ENCODE assay signal across 13 cellular contexts in the genomic region with DNA sequence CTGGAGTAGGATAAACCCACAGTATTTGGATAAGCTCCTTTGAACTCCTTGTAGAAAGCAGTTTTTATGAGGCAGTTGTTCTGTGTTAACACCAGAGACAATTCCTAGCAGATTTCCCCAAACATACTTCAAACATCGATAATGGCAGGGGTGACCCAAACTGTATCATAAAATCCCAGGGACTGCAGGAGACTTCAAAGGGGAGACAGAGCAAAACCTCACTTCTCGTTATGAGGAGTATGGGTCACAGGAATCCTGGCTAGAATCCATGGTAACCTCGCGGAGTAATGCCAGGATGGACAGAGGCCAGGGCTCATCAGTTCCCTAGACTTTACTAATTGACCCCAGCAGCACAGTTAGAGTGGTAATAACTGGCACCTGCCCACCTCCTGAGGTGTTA.
A peak's percentile ranks its signal among the peaks of the same experiment; 100 is the strongest.
DNase-seq lines count a peak whose midpoint lies in the region; ATAC-seq and TF ChIP-seq lines count a peak whose summit lies in the region.
"Had no signal": no experiment of that assay in that cellular context is flagged by ENCODE, and none has a peak within 500 bp of the region (broad histone marks: within the 10 kb centered on the region; RNA-seq: fewer than 3 reads in every experiment).

No MANE protein-coding gene starts in this region.

- no peak for DNase-seq in CD8-positive, alpha-beta memory T cell
- DNase-seq in natural killer cell: no peak
- DNase-seq in Peyer's patch: no peak
- DNase-seq in NCI-H510A (lab: John Stamatoyannopoulos, UW): no peak
- DNase-seq: activated gamma-delta T cell treated with Interleukin-2 at 50 U/mL for 16 hours; dorsolateral prefrontal cortex; left cardiac atrium; PC-3; stimulated activated CD4-positive, alpha-beta T cell treated with anti-CD3 and anti-CD28 coated beads, Interleukin-15, amount 100 ng/mL, for 24 hours had no signal

- TF ChIP-seq CTCF in natural killer cell (IDR thresholded peaks at IDR 0.05) (no peak), Peyer's patch (IDR thresholded peaks at IDR 0.05) (no peak)

- H3K4me2 ChIP-seq in BLaER1: no peak overlapping the region; the same call in 1 of the 2 replicates
- H3K4me2 ChIP-seq: KMS-11 had no signal

- no peak overlapping the region for H3K9ac ChIP-seq in BLaER1
- H3K9ac ChIP-seq: KMS-11 had no signal

- no peak for TF ChIP-seq POLR2A in Peyer's patch (IDR thresholded peaks at IDR 0.05)

- no peaks in the 10 kb centered on the region for H3K9me3 Mint-ChIP-seq in CD8-positive, alpha-beta memory T cell
- no peaks in the 10 kb centered on the region for H3K9me3 Mint-ChIP-seq in activated naive CD8-positive, alpha-beta T cell (ENCODE audit: low read depth)
- H3K9me3 Mint-ChIP-seq in natural killer cell: no peaks in the 10 kb centered on the region

- H3K27me3 ChIP-seq in BLaER1 (no peaks in the 10 kb centered on the region), Peyer's patch (no peaks in the 10 kb centered on the region)
- H3K27me3 ChIP-seq in CD8-positive, alpha-beta memory T cell (ENCODE audit: insufficient read depth, low read length, poor library complexity, severe bottlenecking): no peaks in the 10 kb centered on the region
- H3K27me3 ChIP-seq: dorsolateral prefrontal cortex had no signal

- H3K27me3 Mint-ChIP-seq in CD8-positive, alpha-beta memory T cell: no peaks in the 10 kb centered on the region
- H3K27me3 Mint-ChIP-seq in activated naive CD8-positive, alpha-beta T cell: no peaks in the 10 kb centered on the region
- H3K27me3 Mint-ChIP-seq in natural killer cell (ENCODE audit: low read depth in 2 of 2): no peaks in the 10 kb centered on the region

- H3K36me3 Mint-ChIP-seq in CD8-positive, alpha-beta memory T cell: peaks cover 6 to 22% (median 7%) of the 10 kb centered on the region in 3 donors
- H3K36me3 Mint-ChIP-seq in activated naive CD8-positive, alpha-beta T cell: peaks cover 11% of the 10 kb centered on the region
- H3K36me3 Mint-ChIP-seq in natural killer cell: peaks cover 6% of the 10 kb centered on the region

- H3K27ac ChIP-seq in BLaER1 (peak overlapping the region; percentile 82; the same call in 1 of the 2 replicates), Peyer's patch (no peak overlapping the region)
- H3K27ac ChIP-seq in CD8-positive, alpha-beta memory T cell (ENCODE audit: low read depth, low read length): no peak overlapping the region
- H3K27ac ChIP-seq: dorsolateral prefrontal cortex, KMS-11 had no signal

- no peak overlapping the region for H3K4me3 ChIP-seq in BLaER1
- no peak overlapping the region for H3K4me3 ChIP-seq in CD8-positive, alpha-beta memory T cell (ENCODE audit: low read length)
- no peak overlapping the region for H3K4me3 ChIP-seq in Peyer's patch
- H3K4me3 ChIP-seq: dorsolateral prefrontal cortex had no signal

- no peaks in the 10 kb centered on the region for H4K20me1 ChIP-seq in BLaER1

- H3K36me3 ChIP-seq in BLaER1: peaks cover 31% of the 10 kb centered on the region
- peaks cover 4% of the 10 kb centered on the region for H3K36me3 ChIP-seq in CD8-positive, alpha-beta memory T cell (ENCODE audit: insufficient read depth, low read length)
- H3K36me3 ChIP-seq in Peyer's patch: peaks cover 0 to 7% (median 0%) of the 10 kb centered on the region in 3 donors

- H3K4me3 Mint-ChIP-seq in CD8-positive, alpha-beta memory T cell: peak overlapping the region in 1 of 7 donors; percentile 36
- H3K4me3 Mint-ChIP-seq in activated naive CD8-positive, alpha-beta T cell: no peak overlapping the region
- peak overlapping the region; percentile 42 for H3K4me3 Mint-ChIP-seq in natural killer cell

- ATAC-seq in natural killer cell: peak in 1 of 3 donors; percentile 38
- ATAC-seq in HG03025 (IDR thresholded peaks at IDR 0.05; ENCODE audit: low FRiP score, unreplicated experiment): no peak
- ATAC-seq: left cardiac atrium, PC-3 had no signal

- peaks cover 45 to 68% (median 58%) of the 10 kb centered on the region in 3 donors for H3K4me1 Mint-ChIP-seq in CD8-positive, alpha-beta memory T cell
- H3K4me1 Mint-ChIP-seq in activated naive CD8-positive, alpha-beta T cell (ENCODE audit: low read depth): peaks cover 72% of the 10 kb centered on the region
- H3K4me1 Mint-ChIP-seq in natural killer cell: peaks cover 66 to 70% of the 10 kb centered on the region in 2 donors

- H3K9me3 ChIP-seq in BLaER1: peaks cover 13% of the 10 kb centered on the region; the same call in 1 of the 2 replicates
- no peaks in the 10 kb centered on the region for H3K9me3 ChIP-seq in CD8-positive, alpha-beta memory T cell (ENCODE audit: low read length)
- no peaks in the 10 kb centered on the region for H3K9me3 ChIP-seq in Peyer's patch

- H3K4me1 ChIP-seq in BLaER1: peaks cover 73% of the 10 kb centered on the region
- H3K4me1 ChIP-seq in CD8-positive, alpha-beta memory T cell (ENCODE audit: insufficient read depth, low read length): peaks cover 57% of the 10 kb centered on the region
- peaks cover 0 to 28% (median 5%) of the 10 kb centered on the region in 4 donors for H3K4me1 ChIP-seq in Peyer's patch

- H3K27ac Mint-ChIP-seq in CD8-positive, alpha-beta memory T cell: peak overlapping the region; percentile 5 to 86 (median 60)
- H3K27ac Mint-ChIP-seq in activated naive CD8-positive, alpha-beta T cell: peak overlapping the region; percentile 58
- peak overlapping the region; percentile 77 to 96 for H3K27ac Mint-ChIP-seq in natural killer cell

- intact Hi-C loops in natural killer cell (cut with micrococcal nuclease): loop anchor here (5.0 kb wide), 1 partner anchor 132 kb away; no protein-coding TSS in a partner anchor

- CTCF ChIA-PET in CD8-positive, alpha-beta memory T cell (lab: Charles Lee): no interaction called here

- POLR2A ChIA-PET in CD8-positive, alpha-beta memory T cell (lab: Charles Lee): no interaction called here
